In the genomic region with DNA sequence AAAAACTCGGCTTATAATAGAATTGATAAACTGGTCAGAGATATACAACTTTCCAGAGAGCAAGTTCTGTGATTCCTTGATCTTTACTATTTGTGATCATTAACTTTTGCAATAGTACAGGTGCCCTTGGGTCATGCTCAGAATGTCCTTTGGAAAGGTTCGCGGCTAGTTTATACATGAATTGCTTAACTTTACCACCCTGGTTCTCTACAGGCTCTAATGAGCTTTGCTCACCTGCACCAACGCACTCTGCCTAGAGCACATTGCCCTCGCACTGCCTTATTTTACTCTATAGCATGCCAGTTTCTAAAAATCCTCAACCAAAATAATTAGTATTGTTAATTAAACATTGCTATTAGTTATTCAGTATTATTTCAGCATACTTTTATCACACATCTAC, we compare ENCODE assay signal across 39 cellular contexts.
"Had no signal": no experiment of that assay in that cellular context is flagged by ENCODE, and none has a peak within 500 bp of the region (broad histone marks: within the 10 kb centered on the region; RNA-seq: fewer than 3 reads in every experiment).

No MANE protein-coding gene starts in this region.

- H3K27me3 ChIP-seq: adrenal gland, body of pancreas, brain microvascular endothelial cell, breast epithelium had no signal

- H3K4me3 Mint-ChIP-seq: activated B cell treated with CpG ODN at 0.5 μM for 24 hours; activated CD4-positive, alpha-beta memory T cell treated with anti-CD3 and anti-CD28 coated beads, Interleukin-2, amount 10 ng/mL, durations not matched to agents 7 days and 5 days; activated CD4-positive, alpha-beta T cell treated with anti-CD3 and anti-CD28 coated beads for 36 hours; activated CD4-positive, alpha-beta T cell treated with anti-CD3 and anti-CD28 coated beads, Interleukin-2, amount 10 ng/mL, durations not matched to agents 7 days and 5 days; activated CD8-positive, alpha-beta T cell treated with anti-CD3 and anti-CD28 coated beads, Interleukin-2, amount 10 ng/mL, durations not matched to agents 7 days and 5 days; activated naive CD4-positive, alpha-beta T cell treated with anti-CD3 and anti-CD28 coated beads for 36 hours; activated naive CD8-positive, alpha-beta T cell treated with anti-CD3 and anti-CD28 coated beads for 36 hours; activated T-cell treated with anti-CD3 and anti-CD28 coated beads, Interleukin-2, amount 50 U/mL, for 4 hours; activated T-cell treated with anti-CD3 and anti-CD28 coated beads, Interleukin-2, amount 50 U/mL, for 72 hours; activated T-helper 1 cell treated with anti-CD3 and anti-CD28 coated beads, Interleukin-12 subunit alpha, Interleukin-12 subunit beta, Interleukin-2, Interleukin-4 antibody, amounts not matched to agents 30 ng/mL and 10 ng/mL and 1 ng/mL, durations not matched to agents 14 hours and 24 hours and 36 hours; activated T-helper 17 cell treated with anti-CD3 and anti-CD28 coated beads, Interleukin-2, amount 50 U/mL, for 72 hours; T-helper 1 cell treated with Interleukin-12 subunit alpha and Interleukin-12 subunit beta and Interleukin-4 antibody, amounts not matched to agents 30 μg/mL and 1 μg/mL, for 36 hours; T-helper 2 cell treated with Interferon-gamma antibody and Interleukin-4, amounts not matched to agents 5 μg/mL and 100 μg/mL, for 36 hours had no signal

- H3K36me3 Mint-ChIP-seq: activated naive CD4-positive, alpha-beta T cell treated with anti-CD3 and anti-CD28 coated beads, Interleukin-2, amount 50 U/mL, for 72 hours; activated naive CD8-positive, alpha-beta T cell treated with anti-CD3 and anti-CD28 coated beads for 36 hours had no signal

- H3K27me3 Mint-ChIP-seq: activated B cell treated with CpG ODN at 0.5 μM for 24 hours; activated CD4-positive, alpha-beta memory T cell treated with anti-CD3 and anti-CD28 coated beads, Interleukin-2, amount 10 ng/mL, durations not matched to agents 7 days and 5 days; activated CD4-positive, alpha-beta T cell treated with anti-CD3 and anti-CD28 coated beads for 36 hours; activated CD4-positive, alpha-beta T cell treated with anti-CD3 and anti-CD28 coated beads, Interleukin-2, amount 10 ng/mL, durations not matched to agents 7 days and 5 days; activated naive CD8-positive, alpha-beta T cell treated with anti-CD3 and anti-CD28 coated beads for 36 hours; activated T-helper 17 cell treated with anti-CD3 and anti-CD28 coated beads, Interleukin-2, amount 50 U/mL, for 72 hours had no signal

- H3K4me3 ChIP-seq: adrenal gland, body of pancreas, breast epithelium had no signal

- H3K9me3 ChIP-seq: adrenal gland, body of pancreas, breast epithelium had no signal

- H3K36me3 ChIP-seq: adrenal gland, brain microvascular endothelial cell, breast epithelium had no signal

- H3K4me1 Mint-ChIP-seq: activated B cell treated with CpG ODN at 0.5 μM for 24 hours; activated CD4-positive, alpha-beta memory T cell treated with anti-CD3 and anti-CD28 coated beads, Interleukin-2, amount 10 ng/mL, durations not matched to agents 7 days and 5 days; activated CD4-positive, alpha-beta T cell treated with anti-CD3 and anti-CD28 coated beads for 36 hours; activated CD4-positive, alpha-beta T cell treated with anti-CD3 and anti-CD28 coated beads, Interleukin-2, amount 10 ng/mL, durations not matched to agents 7 days and 5 days; activated naive CD8-positive, alpha-beta T cell treated with anti-CD3 and anti-CD28 coated beads for 36 hours; activated T-helper 17 cell treated with anti-CD3 and anti-CD28 coated beads, Interleukin-2, amount 50 U/mL, for 72 hours had no signal

- FAIRE-seq: astrocyte, TTC549 had no signal

- H3K4me1 ChIP-seq: adrenal gland, body of pancreas, breast epithelium had no signal

- DNase-seq: activated B cell treated with CpG ODN at 0.5 μM for 24 hours; activated CD4-positive, alpha-beta memory T cell treated with anti-CD3 and anti-CD28 coated beads, Interleukin-2, amount 10 ng/mL, durations not matched to agents 7 days and 5 days; activated CD4-positive, alpha-beta T cell treated with anti-CD3 and anti-CD28 coated beads for 1 hour; activated CD4-positive, alpha-beta T cell treated with anti-CD3 and anti-CD28 coated beads for 36 hours; activated CD4-positive, alpha-beta T cell treated with anti-CD3 and anti-CD28 coated beads for 48 hours; activated CD4-positive, alpha-beta T cell treated with anti-CD3 and anti-CD28 coated beads, Interleukin-2, amount 10 ng/mL, durations not matched to agents 7 days and 5 days; activated CD4-positive, alpha-beta T cell treated with anti-CD3 and anti-CD28 coated beads, Interleukin-2, amount 50 U/mL, for 48 hours; activated CD8-positive, alpha-beta memory T cell treated with anti-CD3 and anti-CD28 coated beads for 24 hours; activated CD8-positive, alpha-beta memory T cell treated with anti-CD3 and anti-CD28 coated beads, Interleukin-2, amount 50 U/mL, for 4 hours; activated CD8-positive, alpha-beta T cell treated with anti-CD3 and anti-CD28 coated beads, Interleukin-2, amount 10 ng/mL, durations not matched to agents 7 days and 5 days; activated effector memory CD4-positive, alpha-beta T cell treated with anti-CD3 and anti-CD28 coated beads, Interleukin-2, amount 50 U/mL, for 16 hours; activated gamma-delta T cell treated with Interleukin-2 at 50 U/mL for 16 hours; activated naive CD4-positive, alpha-beta T cell; activated naive CD4-positive, alpha-beta T cell treated with anti-CD3 and anti-CD28 coated beads for 36 hours; activated naive CD4-positive, alpha-beta T cell treated with anti-CD3 and anti-CD28 coated beads, Interleukin-2, amount 50 U/mL, for 16 hours; activated naive CD8-positive, alpha-beta T cell treated with anti-CD3 and anti-CD28 coated beads for 36 hours; activated T-cell treated with anti-CD3 and anti-CD28 coated beads for 4 hours; activated T-cell treated with anti-CD3 and anti-CD28 coated beads, Interleukin-2, amount 50 U/mL, for 1 hour; activated T-cell treated with anti-CD3 and anti-CD28 coated beads, Interleukin-2, amount 50 U/mL, for 4 hours; activated T-cell treated with anti-CD3 and anti-CD28 coated beads, Interleukin-2, amount 50 U/mL, for 72 hours; adrenal gland; amniotic stem cell; aorta; body of pancreas; brain microvascular endothelial cell; central memory CD4-positive, alpha-beta T cell; T-helper 1 cell; T-helper 2 cell; T-helper 9 cell had no signal

- H3K27ac Mint-ChIP-seq: activated B cell treated with CpG ODN at 0.5 μM for 24 hours; activated CD4-positive, alpha-beta memory T cell treated with anti-CD3 and anti-CD28 coated beads, Interleukin-2, amount 10 ng/mL, durations not matched to agents 7 days and 5 days; activated CD4-positive, alpha-beta T cell treated with anti-CD3 and anti-CD28 coated beads for 36 hours; activated CD4-positive, alpha-beta T cell treated with anti-CD3 and anti-CD28 coated beads, Interleukin-2, amount 10 ng/mL, durations not matched to agents 7 days and 5 days; activated CD8-positive, alpha-beta T cell treated with anti-CD3 and anti-CD28 coated beads, Interleukin-2, amount 10 ng/mL, durations not matched to agents 7 days and 5 days; activated naive CD4-positive, alpha-beta T cell treated with anti-CD3 and anti-CD28 coated beads for 36 hours; activated naive CD4-positive, alpha-beta T cell treated with anti-CD3 and anti-CD28 coated beads, Interleukin-2, amount 50 U/mL, for 72 hours; activated naive CD8-positive, alpha-beta T cell treated with anti-CD3 and anti-CD28 coated beads for 36 hours; activated T-cell treated with anti-CD3 and anti-CD28 coated beads, Interleukin-2, amount 50 U/mL, for 72 hours; activated T-helper 1 cell treated with anti-CD3 and anti-CD28 coated beads, Interleukin-12 subunit alpha, Interleukin-12 subunit beta, Interleukin-2, Interleukin-4 antibody, amounts not matched to agents 30 ng/mL and 10 ng/mL and 1 ng/mL, durations not matched to agents 14 hours and 24 hours and 36 hours; activated T-helper 17 cell treated with anti-CD3 and anti-CD28 coated beads, Interleukin-2, amount 50 U/mL, for 72 hours; T-helper 1 cell treated with Interleukin-12 subunit alpha and Interleukin-12 subunit beta and Interleukin-4 antibody, amounts not matched to agents 30 μg/mL and 1 μg/mL, for 36 hours; T-helper 2 cell treated with Interferon-gamma antibody and Interleukin-4, amounts not matched to agents 5 μg/mL and 100 μg/mL, for 36 hours had no signal

- H3K27ac ChIP-seq: adrenal gland, body of pancreas, brain microvascular endothelial cell, breast epithelium, VCaP had no signal

- ATAC-seq: activated CD4-positive, alpha-beta T cell treated with anti-CD3 and anti-CD28 coated beads for 36 hours; activated CD4-positive, CD25-positive, alpha-beta regulatory T cell treated with anti-CD3 and anti-CD28 coated beads, Interleukin-2, amount 50 U/mL, for 24 hours; activated CD8-positive, alpha-beta T cell treated with anti-CD3 and anti-CD28 coated beads, Interleukin-2, amount 10 ng/mL, durations not matched to agents 7 days and 5 days; activated naive CD4-positive, alpha-beta T cell treated with anti-CD3 and anti-CD28 coated beads, Interleukin-2, amount 50 U/mL, for 72 hours; activated T-cell treated with anti-CD3 and anti-CD28 coated beads, Interleukin-2, amount 50 U/mL, for 4 hours; activated T-cell treated with anti-CD3 and anti-CD28 coated beads, Interleukin-2, amount 50 U/mL, for 72 hours; activated T-helper 17 cell treated with anti-CD3 and anti-CD28 coated beads, Interleukin-2, amount 50 U/mL, for 72 hours; body of pancreas had no signal
